13 cellular contexts compared by ENCODE assay signal in the genomic region with DNA sequence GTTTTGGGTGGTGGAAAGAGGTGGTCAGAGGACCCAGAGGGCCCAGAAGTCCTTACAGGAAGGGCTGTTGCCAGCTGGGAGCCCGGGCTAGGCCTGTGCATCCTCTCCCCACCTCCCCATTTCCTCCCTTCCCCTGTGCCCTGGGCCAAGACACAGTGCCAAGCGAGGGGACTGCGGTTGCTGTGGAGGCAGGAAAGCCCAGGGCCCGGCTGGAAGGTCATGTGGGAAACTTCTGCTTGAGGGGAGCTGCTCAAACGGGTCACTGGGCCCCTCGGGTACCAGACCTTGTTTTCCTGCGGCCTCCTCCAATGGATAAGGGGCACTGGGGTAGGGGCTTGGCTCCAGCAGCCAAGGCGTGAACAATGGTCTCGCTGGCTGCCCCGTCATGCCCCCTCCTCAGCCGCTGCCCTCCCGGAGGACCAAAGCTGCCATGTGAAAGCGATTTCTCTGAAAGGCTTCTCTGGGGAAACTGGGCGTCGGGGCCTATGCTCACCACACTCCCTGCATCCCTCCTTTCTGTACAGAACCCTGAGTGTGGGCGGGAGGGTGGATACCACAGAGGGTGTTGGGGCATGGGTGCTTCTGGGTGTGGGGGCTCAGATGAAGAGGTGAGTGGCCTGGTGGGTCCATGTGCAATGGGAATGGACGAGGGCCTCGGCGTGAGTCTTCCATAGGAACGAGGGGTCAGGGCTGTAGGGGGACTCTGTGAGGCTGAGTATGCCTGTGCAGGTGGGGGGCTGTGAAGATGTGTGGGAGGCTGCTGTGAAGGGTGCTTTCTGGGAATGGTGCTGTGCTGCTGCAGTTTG.
"Had no signal": no experiment of that assay in that cellular context is flagged by ENCODE, and none has a peak within 500 bp of the region (broad histone marks: within the 10 kb centered on the region; RNA-seq: fewer than 3 reads in every experiment).

No MANE protein-coding gene starts in this region.

- H3K27ac Mint-ChIP-seq: activated CD4-positive, alpha-beta T cell treated with anti-CD3 and anti-CD28 coated beads, Interleukin-2, amount 10 ng/mL, durations not matched to agents 7 days and 5 days; mesothelial cell of epicardium; stimulated activated naive CD8-positive, alpha-beta T cell treated with anti-CD3 and anti-CD28 coated beads, Interleukin-15, Interleukin-2, amounts not matched to agents 100 ng/mL and 50 ng/mL, for 24 hours; T-helper 1 cell treated with Interleukin-12 subunit alpha and Interleukin-12 subunit beta and Interleukin-4 antibody, amounts not matched to agents 30 μg/mL and 1 μg/mL, for 36 hours had no signal

- H3K9me3 Mint-ChIP-seq: activated CD4-positive, alpha-beta T cell treated with anti-CD3 and anti-CD28 coated beads, Interleukin-2, amount 10 ng/mL, durations not matched to agents 7 days and 5 days; activated naive CD8-positive, alpha-beta T cell treated with anti-CD3 and anti-CD28 coated beads for 36 hours; mesothelial cell of epicardium; stimulated activated naive CD8-positive, alpha-beta T cell treated with anti-CD3 and anti-CD28 coated beads, Interleukin-15, Interleukin-2, amounts not matched to agents 100 ng/mL and 50 ng/mL, for 24 hours; T-helper 1 cell treated with Interleukin-12 subunit alpha and Interleukin-12 subunit beta and Interleukin-4 antibody, amounts not matched to agents 30 μg/mL and 1 μg/mL, for 36 hours had no signal

- H3K27me3 Mint-ChIP-seq: activated CD4-positive, alpha-beta T cell treated with anti-CD3 and anti-CD28 coated beads, Interleukin-2, amount 10 ng/mL, durations not matched to agents 7 days and 5 days; activated naive CD8-positive, alpha-beta T cell treated with anti-CD3 and anti-CD28 coated beads for 36 hours; stimulated activated naive CD8-positive, alpha-beta T cell treated with anti-CD3 and anti-CD28 coated beads, Interleukin-15, Interleukin-2, amounts not matched to agents 100 ng/mL and 50 ng/mL, for 24 hours had no signal

- H3K4me3 Mint-ChIP-seq: activated CD4-positive, alpha-beta T cell treated with anti-CD3 and anti-CD28 coated beads, Interleukin-2, amount 10 ng/mL, durations not matched to agents 7 days and 5 days; activated naive CD8-positive, alpha-beta T cell treated with anti-CD3 and anti-CD28 coated beads for 36 hours; brain; mesothelial cell of epicardium; stimulated activated naive CD8-positive, alpha-beta T cell treated with anti-CD3 and anti-CD28 coated beads, Interleukin-15, Interleukin-2, amounts not matched to agents 100 ng/mL and 50 ng/mL, for 24 hours; T-helper 1 cell treated with Interleukin-12 subunit alpha and Interleukin-12 subunit beta and Interleukin-4 antibody, amounts not matched to agents 30 μg/mL and 1 μg/mL, for 36 hours had no signal

- DNase-seq: activated CD4-positive, alpha-beta T cell treated with anti-CD3 and anti-CD28 coated beads, Interleukin-2, amount 10 ng/mL, durations not matched to agents 7 days and 5 days; activated naive CD8-positive, alpha-beta T cell treated with anti-CD3 and anti-CD28 coated beads for 36 hours; central memory CD4-positive, alpha-beta T cell; cortex of kidney; effector CD4-positive, alpha-beta T cell; foreskin fibroblast; kidney glomerular epithelial cell; retina; small intestine had no signal

- H3K36me3 Mint-ChIP-seq: activated naive CD8-positive, alpha-beta T cell treated with anti-CD3 and anti-CD28 coated beads for 36 hours; brain; mesothelial cell of epicardium had no signal
